In the genomic region with DNA sequence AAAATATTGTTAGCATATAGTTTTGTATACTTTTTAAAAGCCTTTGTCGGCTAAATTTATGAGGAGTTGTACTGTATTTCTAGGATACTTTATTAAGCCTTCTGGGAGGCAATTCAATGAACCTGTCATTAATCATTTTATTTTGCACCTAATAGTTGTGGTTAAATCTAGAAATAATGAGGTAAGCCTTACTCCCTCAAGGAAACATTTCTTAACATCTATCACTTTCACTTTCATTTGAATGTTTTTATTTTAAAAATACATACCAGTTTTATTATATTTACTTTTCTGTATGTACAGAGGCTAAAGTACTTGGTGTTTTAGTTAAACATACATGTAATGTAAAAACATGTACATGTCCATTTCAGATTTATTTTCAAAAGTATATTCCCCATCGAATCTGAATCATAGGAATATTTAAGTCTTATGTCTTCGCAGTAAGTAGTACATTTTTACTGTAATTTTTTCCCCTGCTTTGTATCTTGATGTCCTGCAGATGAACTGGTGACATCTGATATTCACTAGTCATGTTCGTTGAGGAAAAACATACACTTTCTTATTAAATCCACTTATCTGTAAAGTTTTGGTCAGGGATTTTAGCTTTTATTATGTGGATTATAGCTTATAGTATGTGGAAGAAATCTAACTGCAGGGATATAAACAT, we compare ENCODE assay signal across 10 cellular contexts.
A peak's percentile ranks its signal among the peaks of the same experiment; 100 is the strongest.
DNase-seq lines count a peak whose midpoint lies in the region; ATAC-seq, FAIRE-seq and TF ChIP-seq lines count a peak whose summit lies in the region.
"Had no signal": no experiment of that assay in that cellular context is flagged by ENCODE, and none has a peak within 500 bp of the region (broad histone marks: within the 10 kb centered on the region; RNA-seq: fewer than 3 reads in every experiment).

No MANE protein-coding gene starts in this region.

- H3K4me1 Mint-ChIP-seq in CD8-positive, alpha-beta T cell (ENCODE audit: low read depth), result peaks cover 14% of the 10 kb centered on the region
- H3K4me1 Mint-ChIP-seq in osteocyte (ENCODE audit: unreplicated experiment), result peaks cover 15% of the 10 kb centered on the region

- H3K4me1 ChIP-seq in CD8-positive, alpha-beta T cell (ENCODE audit: insufficient read depth, low read length), result peaks cover 6% of the 10 kb centered on the region
- H3K4me1 ChIP-seq in OCI-LY3 (ENCODE audit: low read length) (no peaks in the 10 kb centered on the region), endothelial cell of umbilical vein (ENCODE audit: control insufficient read depth, extremely low read depth, insufficient read depth, low read length) (peaks cover 7% of the 10 kb centered on the region)

- H3K4me3 ChIP-seq in CD8-positive, alpha-beta T cell (ENCODE audit: low read depth, low read length), result peak overlapping the region; percentile 10
- H3K4me3 ChIP-seq in OCI-LY3 (ENCODE audit: low read length), result peak overlapping the region; percentile 33; the same call in 1 of the 2 replicates
- H3K4me3 ChIP-seq in endothelial cell of umbilical vein (replicated peaks in 1 of 3; ENCODE audit: insufficient read depth in 1 of 3, low read depth in 1 of 3, low read length in 3 of 3), result peak overlapping the region in 2 of 3 experiments; percentile 65 to 82
- no peak overlapping the region for H3K4me3 ChIP-seq in WERI-Rb-1 (ENCODE audit: low read depth, low read length)

- peak overlapping the region; percentile 16 for H3K27ac ChIP-seq in CD8-positive, alpha-beta T cell (ENCODE audit: low read depth, low read length)
- H3K27ac ChIP-seq in OCI-LY3 (ENCODE audit: low read length), result no peak overlapping the region
- peak overlapping the region; percentile 38 for H3K27ac ChIP-seq in endothelial cell of umbilical vein (ENCODE audit: insufficient read depth, low read depth, low read length)
- H3K27ac ChIP-seq in WERI-Rb-1, result no peak overlapping the region

- H2AFZ ChIP-seq in OCI-LY3 (ENCODE audit: low read depth, low read length) (no peak overlapping the region), endothelial cell of umbilical vein (ENCODE audit: low read depth, low read length) (peak overlapping the region; percentile 46)

- peak overlapping the region; percentile 83 for H3K27ac Mint-ChIP-seq in CD8-positive, alpha-beta T cell
- peak overlapping the region; percentile 83 for H3K27ac Mint-ChIP-seq in osteocyte (ENCODE audit: unreplicated experiment)

- no peaks in the 10 kb centered on the region for H3K27me3 ChIP-seq in CD8-positive, alpha-beta T cell (ENCODE audit: insufficient read depth, low read length)
- H3K27me3 ChIP-seq in OCI-LY3 (ENCODE audit: low read depth, low read length), result no peaks in the 10 kb centered on the region
- no peaks in the 10 kb centered on the region for H3K27me3 ChIP-seq in endothelial cell of umbilical vein (ENCODE audit: control insufficient read depth in 2 of 2, insufficient read depth in 2 of 2, low read length in 2 of 2)
- no peaks in the 10 kb centered on the region for H3K27me3 ChIP-seq in WERI-Rb-1 (ENCODE audit: insufficient read depth, low read depth, severe bottlenecking)

- no peak for FAIRE-seq in endothelial cell of umbilical vein (lab: Jason Lieb, UNC)
- FAIRE-seq: H1 had no signal

- intact Hi-C loops in CD8-positive, alpha-beta T cell (cut with DNase I, micrococcal nuclease), result no loop called here
- intact Hi-C loops in endothelial cell of umbilical vein (cut with micrococcal nuclease), result no loop called here

- BruUV-seq in endothelial cell of umbilical vein (replicated peaks; lab: Mats Ljungman, UMichigan), result no TSS peak

- no peak for TF ChIP-seq POLR2A in endothelial cell of umbilical vein (IDR thresholded peaks at IDR 0.05; ENCODE audit: low read depth, low read length)

- H3K9me1 ChIP-seq in endothelial cell of umbilical vein (replicated peaks; ENCODE audit: control insufficient read depth, extremely low read depth, insufficient read depth, low read length), result no peaks in the 10 kb centered on the region

- H3K36me3 ChIP-seq in CD8-positive, alpha-beta T cell (ENCODE audit: insufficient read depth, low read length), result no peaks in the 10 kb centered on the region
- H3K36me3 ChIP-seq in OCI-LY3 (replicated peaks; ENCODE audit: low read depth, low read length), result no peaks in the 10 kb centered on the region
- no peaks in the 10 kb centered on the region for H3K36me3 ChIP-seq in endothelial cell of umbilical vein (ENCODE audit: control insufficient read depth in 2 of 2, extremely low read depth in 1 of 2, insufficient read depth in 2 of 2, low read length in 2 of 2)
- no peaks in the 10 kb centered on the region for H3K36me3 ChIP-seq in WERI-Rb-1

- H3K79me2 ChIP-seq in OCI-LY3 (ENCODE audit: low read length) (no peaks in the 10 kb centered on the region), endothelial cell of umbilical vein (ENCODE audit: control insufficient read depth, insufficient read depth, low read length) (no peaks in the 10 kb centered on the region)

- H3K27me3 Mint-ChIP-seq in CD8-positive, alpha-beta T cell (ENCODE audit: low read depth), result no peaks in the 10 kb centered on the region
- no peaks in the 10 kb centered on the region for H3K27me3 Mint-ChIP-seq in osteocyte (ENCODE audit: unreplicated experiment)

- H3K4me3 Mint-ChIP-seq in CD8-positive, alpha-beta T cell, result peak overlapping the region; percentile 76
- peak overlapping the region; percentile 43 for H3K4me3 Mint-ChIP-seq in osteocyte (ENCODE audit: unreplicated experiment)

- no peaks in the 10 kb centered on the region for H3K9me3 ChIP-seq in CD8-positive, alpha-beta T cell (ENCODE audit: low read length)
- H3K9me3 ChIP-seq in OCI-LY3 (ENCODE audit: insufficient read depth, low read length) (no peaks in the 10 kb centered on the region), endothelial cell of umbilical vein (replicated peaks; ENCODE audit: control insufficient read depth, insufficient read depth, low read length) (no peaks in the 10 kb centered on the region), WERI-Rb-1 (ENCODE audit: severe bottlenecking) (no peaks in the 10 kb centered on the region)

- H3K9ac ChIP-seq in OCI-LY3 (ENCODE audit: low read length), result no peak overlapping the region
- H3K9ac ChIP-seq in endothelial cell of umbilical vein (replicated peaks; ENCODE audit: extremely low read depth, insufficient read depth, low read length), result peak overlapping the region; percentile 73

- DNase-seq in CD8-positive, alpha-beta T cell, result no peak
- peak; percentile 74 for DNase-seq in endothelial cell of umbilical vein (ENCODE audit: low read depth, low spot score)
- no peak for DNase-seq in osteocyte (ENCODE audit: extremely low spot score, unreplicated experiment)
- DNase-seq in ecto neural progenitor cell (ENCODE audit: low spot score), result no peak
- DNase-seq in T1000 (lab: John Stamatoyannopoulos, UW), result no peak
- no peak for DNase-seq in stimulated activated CD4-positive, alpha-beta T cell treated with anti-CD3 and anti-CD28 coated beads, Interleukin-4, amount 100 ng/mL, for 4 hours
- no peak for DNase-seq in WERI-Rb-1
- DNase-seq: nucleus accumbens had no signal

- POLR2A ChIA-PET in CD8-positive, alpha-beta T cell (lab: Charles Lee), result no interaction called here
- POLR2A ChIA-PET in endothelial cell of umbilical vein (lab: Charles Lee), result no interaction called here

- H3K9me3 Mint-ChIP-seq in CD8-positive, alpha-beta T cell, result no peaks in the 10 kb centered on the region
- no peaks in the 10 kb centered on the region for H3K9me3 Mint-ChIP-seq in osteocyte (ENCODE audit: unreplicated experiment)

- H3K4me2 ChIP-seq in OCI-LY3 (ENCODE audit: low read length) (peak overlapping the region; percentile 23; the same call in 1 of the 2 replicates), endothelial cell of umbilical vein (ENCODE audit: insufficient read depth, low read length) (peak overlapping the region; percentile 99)

- dilution Hi-C loops in endothelial cell of umbilical vein (cut with MboI; ENCODE audit: extremely low pct_ligation_motif_present, low sequenced_read_pairs), result no loop called here

- H3K36me3 Mint-ChIP-seq in CD8-positive, alpha-beta T cell, result peaks cover 7% of the 10 kb centered on the region
- H3K36me3 Mint-ChIP-seq in osteocyte (ENCODE audit: unreplicated experiment), result peaks cover 2% of the 10 kb centered on the region

- H4K20me1 ChIP-seq in OCI-LY3 (ENCODE audit: insufficient read depth, low read length) (no peaks in the 10 kb centered on the region), endothelial cell of umbilical vein (replicated peaks; ENCODE audit: control insufficient read depth, extremely low read depth, insufficient read depth, low read length) (no peaks in the 10 kb centered on the region)

- ATAC-seq in CD8-positive, alpha-beta T cell, result no peak

- CTCF ChIA-PET in CD8-positive, alpha-beta T cell (lab: Charles Lee), result no interaction called here
- CTCF ChIA-PET in endothelial cell of umbilical vein (lab: Charles Lee), result no interaction called here

- no peak for TF ChIP-seq CTCF in CD8-positive, alpha-beta T cell (IDR thresholded peaks at IDR 0.05)
- TF ChIP-seq CTCF in OCI-LY3 (IDR thresholded peaks at IDR 0.05; ENCODE audit: low read depth, low read length) (no peak), endothelial cell of umbilical vein (IDR thresholded peaks at IDR 0.05; ENCODE audit: extremely low read depth in 1 of 2, insufficient read depth in 1 of 2, low read depth in 1 of 2, low read length in 2 of 2) (no peak), osteocyte (IDR thresholded peaks at IDR 0.05) (no peak), WERI-Rb-1 (IDR thresholded peaks at IDR 0.05; ENCODE audit: low read depth, low read length) (no peak)

TF ChIP-seq in endothelial cell of umbilical vein, 7 proteins besides CTCF, POLR2A, EP300 and RAD21:
- TF ChIP-seq EZH2 (IDR thresholded peaks at IDR 0.05; ENCODE audit: borderline replicate concordance, low read depth, low read length, severe bottlenecking) (no peak), POLR2AphosphoS5 (IDR thresholded peaks at IDR 0.05; ENCODE audit: insufficient read depth, low read depth, low read length) (no peak), JUN (IDR thresholded peaks at IDR 0.05; ENCODE audit: borderline replicate concordance, insufficient read depth, insufficient read length, low read depth) (no peak), FOS (IDR thresholded peaks at IDR 0.05; ENCODE audit: borderline replicate concordance, insufficient read depth, low read length) (no peak), GATA2 (IDR thresholded peaks at IDR 0.05; ENCODE audit: insufficient read depth, insufficient read length, low read depth, low read length) (no peak), MYC (IDR thresholded peaks at IDR 0.05; ENCODE audit: low read depth, low read length) (no peak)
- TF ChIP-seq, protein P1, sequence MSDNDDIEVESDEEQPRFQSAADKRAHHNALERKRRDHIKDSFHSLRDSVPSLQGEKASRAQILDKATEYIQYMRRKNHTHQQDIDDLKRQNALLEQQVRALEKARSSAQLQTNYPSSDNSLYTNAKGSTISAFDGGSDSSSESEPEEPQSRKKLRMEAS (IDR thresholded peaks at IDR 0.05; ENCODE audit: insufficient read depth, insufficient read length), result no peak

Comparison
In these comparisons a context has a peak if more than half of its experiments do, and no peak if none do; other contexts are left out.
1. H3K27ac ChIP-seq: peak in CD8-positive, alpha-beta T cell (single experiment) and endothelial cell of umbilical vein (single experiment); none in OCI-LY3 (single experiment) and WERI-Rb-1 (single experiment).